24 cellular contexts compared by ENCODE assay signal in the genomic region with DNA sequence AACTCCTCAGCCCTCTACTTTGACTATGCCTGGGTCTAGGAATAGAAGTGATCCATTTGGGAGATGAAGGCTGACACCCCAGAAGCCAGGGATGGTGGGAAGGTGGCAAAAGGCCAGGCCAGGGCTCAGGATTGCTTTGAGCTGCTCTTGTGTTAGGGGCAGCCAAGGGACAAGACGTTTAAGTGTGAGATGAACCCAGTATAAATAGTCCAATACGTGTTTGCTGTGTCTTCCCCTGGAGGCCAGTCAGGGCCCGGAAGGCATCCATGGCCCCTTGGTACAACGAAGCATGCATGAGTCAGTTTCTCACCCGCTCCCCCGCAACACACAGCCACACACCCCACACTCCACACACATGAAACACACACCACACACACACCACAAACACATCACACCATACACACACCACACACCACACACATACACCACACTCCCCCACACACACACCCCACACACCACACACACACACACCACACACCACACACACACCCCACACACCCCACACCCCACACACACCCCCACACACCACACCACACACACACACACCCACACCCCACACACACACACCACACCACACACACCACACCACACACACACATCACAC. TPM values are rescaled to one million over a fixed set of nuclear protein-coding genes. Genes with fewer than 3 reads are reported as not detected.
DNase-seq lines count a peak whose midpoint lies in the region; ATAC-seq and TF ChIP-seq lines count a peak whose summit lies in the region.
"Had no signal": no experiment of that assay in that cellular context is flagged by ENCODE, and none has a peak within 500 bp of the region (broad histone marks: within the 10 kb centered on the region; RNA-seq: fewer than 3 reads in every experiment).

No MANE protein-coding gene starts in this region.

- H3K36me3 Mint-ChIP-seq in activated T-helper 17 cell treated with anti-CD3 and anti-CD28 coated beads, Interleukin-2, amount 50 U/mL, for 72 hours (ENCODE audit: low read depth): no peaks in the 10 kb centered on the region
- H3K36me3 Mint-ChIP-seq: T-cell had no signal

- peaks cover 5% of the 10 kb centered on the region for H3K4me1 Mint-ChIP-seq in activated T-helper 17 cell treated with anti-CD3 and anti-CD28 coated beads, Interleukin-2, amount 50 U/mL, for 72 hours
- H3K4me1 Mint-ChIP-seq: activated naive CD8-positive, alpha-beta T cell treated with anti-CD3 and anti-CD28 coated beads, Interleukin-2, amount 50 U/mL, for 24 hours; T-cell had no signal

- ATAC-seq in activated T-helper 17 cell treated with anti-CD3 and anti-CD28 coated beads, Interleukin-2, amount 50 U/mL, for 72 hours (replicated peaks): peak; percentile 18
- ATAC-seq in upper lobe of right lung (no peak), HG02970 (IDR thresholded peaks at IDR 0.05; ENCODE audit: low FRiP score, unreplicated experiment) (no peak), HG02759 (IDR thresholded peaks at IDR 0.05; ENCODE audit: unreplicated experiment) (no peak)
- ATAC-seq: activated naive CD8-positive, alpha-beta T cell treated with anti-CD3 and anti-CD28 coated beads, Interleukin-2, amount 50 U/mL, for 24 hours; gastroesophageal sphincter; GM23338; T-cell had no signal

- no peak overlapping the region for H3K27ac Mint-ChIP-seq in activated T-helper 17 cell treated with anti-CD3 and anti-CD28 coated beads, Interleukin-2, amount 50 U/mL, for 72 hours
- H3K27ac Mint-ChIP-seq: activated naive CD8-positive, alpha-beta T cell treated with anti-CD3 and anti-CD28 coated beads, Interleukin-2, amount 50 U/mL, for 24 hours; GM23338; T-cell had no signal

- POLR2A ChIA-PET in HEK293 (lab: Yijun Ruan, JAX): no interaction called here

- H3K9me3 Mint-ChIP-seq in activated T-helper 17 cell treated with anti-CD3 and anti-CD28 coated beads, Interleukin-2, amount 50 U/mL, for 72 hours: peaks cover 3% of the 10 kb centered on the region
- H3K9me3 Mint-ChIP-seq: activated naive CD8-positive, alpha-beta T cell treated with anti-CD3 and anti-CD28 coated beads, Interleukin-2, amount 50 U/mL, for 24 hours; T-cell had no signal

- intact Hi-C loops in upper lobe of right lung (cut with DNase I): no loop called here

- DNase-seq in DMS53 (lab: John Stamatoyannopoulos, UW): peak; percentile 16
- DNase-seq in DMS53 treated with DMSO at 0.1 percent for 48 hours (lab: John Stamatoyannopoulos, UW; ENCODE audit: unreplicated experiment): no peak
- peak; percentile 2 for DNase-seq in glomerular visceral epithelial cell (ENCODE audit: extremely low spot score)
- DNase-seq in upper lobe of right lung: no peak
- DNase-seq: 8988T; activated CD4-positive, alpha-beta T cell treated with anti-CD3 and anti-CD28 coated beads, Interleukin-2, amount 50 U/mL, for 1 hour; activated effector memory CD4-positive, alpha-beta T cell treated with anti-CD3 and anti-CD28 coated beads, Interleukin-2, amount 50 U/mL, for 16 hours; activated naive CD8-positive, alpha-beta T cell treated with anti-CD3 and anti-CD28 coated beads, Interleukin-2, amount 50 U/mL, for 24 hours; BE2C; Caco-2; GDM1; kidney glomerular epithelial cell; NCI-H2171; NCI-H526 treated with DMSO at 0.1 percent for 48 hours; stimulated activated CD4-positive, alpha-beta T cell treated with anti-CD3 and anti-CD28 coated beads, Interleukin-4, amount 100 ng/mL, for 24 hours; T-cell had no signal

- CTCF ChIA-PET in HEK293 (lab: Yijun Ruan, JAX): interaction anchor here (0.7 kb wide), 1 partner anchor 87 kb away, joined by 4 read pairs; no protein-coding TSS in a partner anchor

- TF ChIP-seq CTCF in HEK293 (tag by site-specific recombination; IDR thresholded peaks at IDR 0.05) (no peak), upper lobe of right lung (IDR thresholded peaks at IDR 0.05) (no peak)

- peaks cover 16% of the 10 kb centered on the region for H3K27me3 Mint-ChIP-seq in activated T-helper 17 cell treated with anti-CD3 and anti-CD28 coated beads, Interleukin-2, amount 50 U/mL, for 72 hours

- H3K4me3 Mint-ChIP-seq in activated T-helper 17 cell treated with anti-CD3 and anti-CD28 coated beads, Interleukin-2, amount 50 U/mL, for 72 hours: no peak overlapping the region
- H3K4me3 Mint-ChIP-seq: activated naive CD8-positive, alpha-beta T cell treated with anti-CD3 and anti-CD28 coated beads, Interleukin-2, amount 50 U/mL, for 24 hours; GM23338; T-cell had no signal

- no peaks in the 10 kb centered on the region for H3K36me3 ChIP-seq in HEK293 (ENCODE audit: control insufficient read depth in 2 of 2, insufficient read depth in 1 of 2, low read length in 2 of 2)
- H3K36me3 ChIP-seq in upper lobe of right lung: no peaks in the 10 kb centered on the region
- H3K36me3 ChIP-seq: BE2C, breast epithelium, gastroesophageal sphincter had no signal

- no peaks in the 10 kb centered on the region for H3K4me1 ChIP-seq in HEK293 (ENCODE audit: control insufficient read depth, insufficient read depth, low read length)
- no peaks in the 10 kb centered on the region for H3K4me1 ChIP-seq in upper lobe of right lung
- H3K4me1 ChIP-seq: BE2C, breast epithelium, Caco-2, gastroesophageal sphincter had no signal

- H3K4me3 ChIP-seq in HEK293 (ENCODE audit: low read depth, low read length) (no peak overlapping the region), upper lobe of right lung (no peak overlapping the region)
- H3K4me3 ChIP-seq: breast epithelium, gastroesophageal sphincter, GM23338 had no signal

- H3K27ac ChIP-seq in HEK293 (ENCODE audit: extremely low read depth, low read depth, low read length): no peak overlapping the region
- no peak overlapping the region for H3K27ac ChIP-seq in upper lobe of right lung
- H3K27ac ChIP-seq: breast epithelium, gastroesophageal sphincter, KMS-11 had no signal

- H3K9me3 ChIP-seq in HEK293 (ENCODE audit: control insufficient read depth, insufficient read depth, low read depth, low read length) (no peaks in the 10 kb centered on the region), upper lobe of right lung (no peaks in the 10 kb centered on the region)
- H3K9me3 ChIP-seq: BE2C, breast epithelium, Caco-2, gastroesophageal sphincter had no signal

- H3K27me3 ChIP-seq in upper lobe of right lung: no peaks in the 10 kb centered on the region
- H3K27me3 ChIP-seq: BE2C, gastroesophageal sphincter had no signal

TF ChIP-seq in HEK293, 187 proteins besides CTCF, POLR2A, EP300 and RAD21:
- no peak for TF ChIP-seq IKZF3 (tag by site-specific recombination; IDR thresholded peaks at IDR 0.05)
- no peak for TF ChIP-seq ZNF768 (tag by site-specific recombination; IDR thresholded peaks at IDR 0.05)
- TF ChIP-seq SP7 (tag by site-specific recombination; IDR thresholded peaks at IDR 0.05): no peak
- TF ChIP-seq ZNF140 (tag by site-specific recombination; IDR thresholded peaks at IDR 0.05): no peak
- peak; percentile 47 for TF ChIP-seq ZFHX2 (tag by site-specific recombination; conservative IDR thresholded peaks at IDR 0.05)
- TF ChIP-seq ZNF404 (tag by site-specific recombination; IDR thresholded peaks at IDR 0.05): no peak
- TF ChIP-seq ZNF350 (tag by site-specific recombination; IDR thresholded peaks at IDR 0.05): no peak
- TF ChIP-seq ZSCAN23 (tag by site-specific recombination; IDR thresholded peaks at IDR 0.05): no peak
- no peak for TF ChIP-seq ZFP41 (tag by site-specific recombination; IDR thresholded peaks at IDR 0.05; ENCODE audit: borderline replicate concordance)
- peak; percentile 75 for TF ChIP-seq EGR2 (tag by site-specific recombination; IDR thresholded peaks at IDR 0.05; ENCODE audit: low read depth)
- peak; percentile 44; the same call in 1 of the 2 replicates for TF ChIP-seq ZBTB48 (tag by site-specific recombination; IDR thresholded peaks at IDR 0.05)
- TF ChIP-seq, protein P1, sequence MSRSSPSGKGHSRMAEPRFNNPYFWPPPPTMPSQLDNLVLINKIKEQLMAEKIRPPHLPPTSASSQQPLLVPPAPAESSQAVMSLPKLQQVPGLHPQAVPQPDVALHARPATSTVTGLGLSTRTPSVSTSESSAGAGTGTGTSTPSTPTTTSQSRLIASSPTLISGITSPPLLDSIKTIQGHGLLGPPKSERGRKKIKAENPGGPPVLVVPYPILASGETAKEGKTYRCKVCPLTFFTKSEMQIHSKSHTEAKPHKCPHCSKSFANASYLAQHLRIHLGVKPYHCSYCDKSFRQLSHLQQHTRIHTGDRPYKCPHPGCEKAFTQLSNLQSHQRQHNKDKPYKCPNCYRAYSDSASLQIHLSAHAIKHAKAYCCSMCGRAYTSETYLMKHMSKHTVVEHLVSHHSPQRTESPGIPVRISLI (tag by site-specific recombination; IDR thresholded peaks at IDR 0.05): no peak
- TF ChIP-seq ZNF555 (tag by site-specific recombination; conservative IDR thresholded peaks at IDR 0.05): no peak; the same call in 1 of the 2 replicates
- TF ChIP-seq, protein P2, sequence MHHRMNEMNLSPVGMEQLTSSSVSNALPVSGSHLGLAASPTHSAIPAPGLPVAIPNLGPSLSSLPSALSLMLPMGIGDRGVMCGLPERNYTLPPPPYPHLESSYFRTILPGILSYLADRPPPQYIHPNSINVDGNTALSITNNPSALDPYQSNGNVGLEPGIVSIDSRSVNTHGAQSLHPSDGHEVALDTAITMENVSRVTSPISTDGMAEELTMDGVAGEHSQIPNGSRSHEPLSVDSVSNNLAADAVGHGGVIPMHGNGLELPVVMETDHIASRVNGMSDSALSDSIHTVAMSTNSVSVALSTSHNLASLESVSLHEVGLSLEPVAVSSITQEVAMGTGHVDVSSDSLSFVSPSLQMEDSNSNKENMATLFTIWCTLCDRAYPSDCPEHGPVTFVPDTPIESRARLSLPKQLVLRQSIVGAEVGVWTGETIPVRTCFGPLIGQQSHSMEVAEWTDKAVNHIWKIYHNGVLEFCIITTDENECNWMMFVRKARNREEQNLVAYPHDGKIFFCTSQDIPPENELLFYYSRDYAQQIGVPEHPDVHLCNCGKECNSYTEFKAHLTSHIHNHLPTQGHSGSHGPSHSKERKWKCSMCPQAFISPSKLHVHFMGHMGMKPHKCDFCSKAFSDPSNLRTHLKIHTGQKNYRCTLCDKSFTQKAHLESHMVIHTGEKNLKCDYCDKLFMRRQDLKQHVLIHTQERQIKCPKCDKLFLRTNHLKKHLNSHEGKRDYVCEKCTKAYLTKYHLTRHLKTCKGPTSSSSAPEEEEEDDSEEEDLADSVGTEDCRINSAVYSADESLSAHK (tag by site-specific recombination; IDR thresholded peaks at IDR 0.05): no peak
- no peak for TF ChIP-seq ZNF391 (tag by site-specific recombination; IDR thresholded peaks at IDR 0.05; ENCODE audit: borderline replicate concordance, low read depth)

RNA-seq across cellular contexts. Expression of a gene that starts 5.0 kb away (rescaled TPM):
- total RNA-seq in activated T-helper 17 cell treated with anti-CD3 and anti-CD28 coated beads, Interleukin-2, amount 50 U/mL, for 72 hours: 1 to 10 TPM in 1 of 2 donors, under 1 TPM in 1; 0.52 to 1.8 TPM
- 39.4 TPM for total RNA-seq in upper lobe of right lung
- total RNA-seq: Caco-2 had no signal

Comparison
In these comparisons a context has a peak if more than half of its experiments do, and no peak if none do; other contexts are left out.
1. DNase-seq: peak in DMS53 (single experiment) and glomerular visceral epithelial cell (single experiment); none in DMS53 treated with DMSO at 0.1 percent for 48 hours (single experiment) and upper lobe of right lung (single experiment).
2. RNA of a gene that starts 5.0 kb away (total RNA-seq): 39.4 TPM in upper lobe of right lung (single experiment); 0.52 to 1.8 TPM in activated T-helper 17 cell treated with anti-CD3 and anti-CD28 coated beads, Interleukin-2, amount 50 U/mL, for 72 hours; every median in the first group is over 10 times any median in the second.